8 cellular contexts compared by ENCODE assay signal in the genomic region with DNA sequence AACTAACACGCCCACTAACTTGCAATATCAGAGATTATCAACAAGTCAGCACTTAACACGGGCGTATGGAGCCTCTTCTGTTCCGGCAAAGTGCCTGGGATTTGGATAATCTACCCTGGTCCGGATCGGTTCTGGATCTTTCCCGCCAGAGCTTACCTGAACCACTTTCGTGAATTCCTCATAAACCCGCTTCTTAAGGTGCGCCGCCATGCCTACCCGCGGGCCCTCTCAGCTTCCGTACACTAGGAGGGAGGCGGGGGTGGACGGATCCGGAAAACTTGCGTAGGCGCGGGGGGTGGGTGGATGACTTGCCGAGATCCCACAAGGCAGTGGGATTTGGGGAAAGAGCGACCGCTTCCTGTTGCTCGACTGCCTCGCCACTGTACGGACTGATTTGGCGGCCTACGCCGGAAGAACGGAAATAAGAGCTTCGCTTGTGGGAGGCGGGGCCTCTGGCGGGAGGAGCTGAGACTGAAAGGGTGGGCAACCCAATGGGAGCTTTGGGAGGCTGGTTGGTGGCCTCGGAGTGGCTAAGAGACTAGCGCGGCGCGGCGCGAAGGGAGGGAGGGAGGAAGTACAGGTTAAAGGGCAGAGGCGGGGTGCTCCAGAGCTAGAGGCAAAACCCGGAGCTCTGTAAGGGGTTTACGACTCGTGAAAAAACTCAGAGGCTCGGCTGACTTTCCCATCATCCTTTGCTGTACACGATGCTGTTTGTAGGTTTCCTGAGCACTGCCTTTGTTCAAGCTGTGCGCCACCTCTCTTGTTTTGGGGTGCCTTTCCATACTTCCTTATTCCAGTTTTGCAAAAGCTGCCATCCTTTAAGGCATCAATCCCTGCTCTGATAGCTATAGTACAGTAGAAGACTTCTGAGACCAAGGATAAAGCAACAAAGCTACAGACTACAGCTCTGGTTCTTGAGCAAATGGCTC. TPM values are rescaled to one million over a fixed set of nuclear protein-coding genes. Genes with fewer than 3 reads are reported as not detected.
DNase-seq lines count a peak whose midpoint lies in the region; ATAC-seq and TF ChIP-seq lines count a peak whose summit lies in the region.

A gene with protein sequence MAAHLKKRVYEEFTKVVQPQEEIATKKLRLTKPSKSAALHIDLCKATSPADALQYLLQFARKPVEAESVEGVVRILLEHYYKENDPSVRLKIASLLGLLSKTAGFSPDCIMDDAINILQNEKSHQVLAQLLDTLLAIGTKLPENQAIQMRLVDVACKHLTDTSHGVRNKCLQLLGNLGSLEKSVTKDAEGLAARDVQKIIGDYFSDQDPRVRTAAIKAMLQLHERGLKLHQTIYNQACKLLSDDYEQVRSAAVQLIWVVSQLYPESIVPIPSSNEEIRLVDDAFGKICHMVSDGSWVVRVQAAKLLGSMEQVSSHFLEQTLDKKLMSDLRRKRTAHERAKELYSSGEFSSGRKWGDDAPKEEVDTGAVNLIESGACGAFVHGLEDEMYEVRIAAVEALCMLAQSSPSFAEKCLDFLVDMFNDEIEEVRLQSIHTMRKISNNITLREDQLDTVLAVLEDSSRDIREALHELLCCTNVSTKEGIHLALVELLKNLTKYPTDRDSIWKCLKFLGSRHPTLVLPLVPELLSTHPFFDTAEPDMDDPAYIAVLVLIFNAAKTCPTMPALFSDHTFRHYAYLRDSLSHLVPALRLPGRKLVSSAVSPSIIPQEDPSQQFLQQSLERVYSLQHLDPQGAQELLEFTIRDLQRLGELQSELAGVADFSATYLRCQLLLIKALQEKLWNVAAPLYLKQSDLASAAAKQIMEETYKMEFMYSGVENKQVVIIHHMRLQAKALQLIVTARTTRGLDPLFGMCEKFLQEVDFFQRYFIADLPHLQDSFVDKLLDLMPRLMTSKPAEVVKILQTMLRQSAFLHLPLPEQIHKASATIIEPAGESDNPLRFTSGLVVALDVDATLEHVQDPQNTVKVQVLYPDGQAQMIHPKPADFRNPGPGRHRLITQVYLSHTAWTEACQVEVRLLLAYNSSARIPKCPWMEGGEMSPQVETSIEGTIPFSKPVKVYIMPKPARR (minus strand): TSS at position 235 of the 929 bp plus-strand sequence. CDS start 25 bp downstream, at position 210.

- H3K36me3 ChIP-seq in HUES64 (ENCODE audit: insufficient read depth, low read length) = peaks cover 14% of the 10 kb centered on the region
- H3K36me3 ChIP-seq in OCI-LY1 (ENCODE audit: insufficient read depth, low read length) = peaks cover 12% of the 10 kb centered on the region; the same call in 1 of the 2 replicates

- peak; percentile 8; the same call in 1 of the 2 replicates for TF ChIP-seq CTCF in OCI-LY1 (IDR thresholded peaks at IDR 0.05; ENCODE audit: low read length)

- H3K4me1 ChIP-seq in HUES64 (ENCODE audit: insufficient read depth, low read length) (0 out of 2 replicates have a peak, but pooled peaks cover 9% of the 10 kb centered on the region), OCI-LY1 (ENCODE audit: insufficient read depth, low read length, severe bottlenecking) (peaks cover 28% of the 10 kb centered on the region)

- peak within 1 kb of the TSS; percentile 98 for H3K4me3 ChIP-seq in HUES64 (ENCODE audit: low read length)
- peak within 1 kb of the TSS; percentile 79 for H3K4me3 ChIP-seq in OCI-LY1 (ENCODE audit: low read depth, low read length, poor library complexity, severe bottlenecking)

- no peaks in the 10 kb centered on the region for H3F3A ChIP-seq in OCI-LY1 (ENCODE audit: insufficient read depth, low read length)

- peak; percentile 99 for ATAC-seq in GM21447 (IDR thresholded peaks at IDR 0.05; ENCODE audit: unreplicated experiment)

- peaks cover 7% of the 10 kb centered on the region for H3K79me2 ChIP-seq in OCI-LY1 (ENCODE audit: insufficient read depth, low read length)

- 1% methylated on average over 47 of the region's 47 CpGs for WGBS in HUES64

- H3K9me2 ChIP-seq in OCI-LY1 (ENCODE audit: low read depth, low read length) = no peaks in the 10 kb centered on the region

- H3K27me3 ChIP-seq in HUES64 (ENCODE audit: insufficient read depth, low read length) (no peaks in the 10 kb centered on the region), OCI-LY1 (ENCODE audit: insufficient read depth, low read length) (no peaks in the 10 kb centered on the region)

- H3K4me2 ChIP-seq in OCI-LY1 (ENCODE audit: low read length) = peak within 1 kb of the TSS; percentile 84

- no peaks in the 10 kb centered on the region for H4K20me1 ChIP-seq in OCI-LY1 (ENCODE audit: insufficient read depth, low read length)

- H3K9me3 ChIP-seq in HUES64 (ENCODE audit: insufficient read depth, low read depth, low read length) (no peaks in the 10 kb centered on the region), OCI-LY1 (ENCODE audit: low read length) (no peaks in the 10 kb centered on the region)

- in situ Hi-C loops in endometrial microvascular endothelial cells (cut with HindIII; ENCODE audit: inconsistent ontology term, low pct_unique_long_range_greater_than_20kb, low sequenced_read_pairs) = no loop called here

- H2AFZ ChIP-seq in OCI-LY1 (ENCODE audit: low read length) = peak within 1 kb of the TSS; percentile 77

- H3K27ac ChIP-seq in HUES64 (ENCODE audit: low read depth, low read length) = peak within 1 kb of the TSS; percentile 72
- H3K27ac ChIP-seq in OCI-LY1 (ENCODE audit: low read depth, low read length, poor library complexity, severe bottlenecking) = peak within 1 kb of the TSS; percentile 66

- H3K9ac ChIP-seq in HUES64 (ENCODE audit: low read depth, low read length) (peak within 1 kb of the TSS; percentile 91), OCI-LY1 (ENCODE audit: low read length) (peak within 1 kb of the TSS; percentile 81)

- DNase-seq in D341Med (ENCODE audit: low spot score) (peak; percentile 93), mesenteric fat pad (ENCODE audit: low spot score) (peak; percentile 98)
- DNase-seq in activated CD8-positive, alpha-beta memory T cell treated with anti-CD3 and anti-CD28 coated beads, Interleukin-2, amount 50 U/mL, for 4 hours = peak; percentile 95
- peak; percentile 90 for DNase-seq in stimulated activated CD8-positive, alpha-beta memory T cell treated with anti-CD3 and anti-CD28 coated beads, Interleukin-15, amount 100 ng/mL, for 24 hours (ENCODE audit: low read depth)

RNA-seq across cellular contexts. Expression of the gene that starts here (rescaled TPM):
- 21.4 TPM for polyA plus RNA-seq in HUES64 (2013, experiment 1 of 2)
- polyA plus RNA-seq in HUES64 (2013, experiment 2 of 2) = 25.0 TPM
- total RNA-seq in endometrial microvascular endothelial cells (ENCODE audit: inconsistent ontology term) (23.5 TPM), mesenteric fat pad (32.3 TPM)

Comparison
In these comparisons a context has a peak if more than half of its experiments do, and no peak if none do; other contexts are left out.
1. Peak in every context shown above with its lines: DNase-seq, ATAC-seq, H3K4me3 ChIP-seq and H3K27ac ChIP-seq.